ENCODE assay signal across 11 cellular contexts in genomic region chr12:15880721-15881120, GRCh38. TPM values are rescaled to one million over a fixed set of nuclear protein-coding genes. Genes with fewer than 3 reads are reported as not detected.
A peak's percentile ranks its signal among the peaks of the same experiment; 100 is the strongest.
DNase-seq lines count a peak whose midpoint lies in the region; ATAC-seq and TF ChIP-seq lines count a peak whose summit lies in the region.
"Had no signal": no experiment of that assay in that cellular context is flagged by ENCODE, and none has a peak within 500 bp of the region (broad histone marks: within the 10 kb centered on the region; RNA-seq: fewer than 3 reads in every experiment).

No MANE protein-coding gene starts in this region.

- H3K27me3 ChIP-seq in naive thymus-derived CD4-positive, alpha-beta T cell (ENCODE audit: control insufficient read depth in 2 of 2, insufficient read depth in 2 of 2, low read length in 2 of 2), result no peaks in the 10 kb centered on the region

- no peak overlapping the region for H3K27ac ChIP-seq in naive thymus-derived CD4-positive, alpha-beta T cell (ENCODE audit: low read depth, low read length)

- H3K4me3 Mint-ChIP-seq in activated B cell treated with CpG ODN at 0.5 μM for 24 hours, result peak overlapping the region; percentile 21
- peak overlapping the region; percentile 2 to 100 (median 84) for H3K4me3 Mint-ChIP-seq in naive thymus-derived CD4-positive, alpha-beta T cell

- POLR2A ChIA-PET in activated B cell treated with CpG ODN at 0.5 μM for 24 hours (lab: Charles Lee), result no interaction called here
- POLR2A ChIA-PET in naive thymus-derived CD4-positive, alpha-beta T cell (lab: Charles Lee), result no interaction called here

- H3K27ac Mint-ChIP-seq in activated B cell treated with CpG ODN at 0.5 μM for 24 hours, result peak overlapping the region; percentile 16
- peak overlapping the region in 8 of 9 donors; percentile 27 to 100 (median 84) for H3K27ac Mint-ChIP-seq in naive thymus-derived CD4-positive, alpha-beta T cell

- H3K9me3 Mint-ChIP-seq in activated B cell treated with CpG ODN at 0.5 μM for 24 hours, result no peaks in the 10 kb centered on the region
- H3K9me3 Mint-ChIP-seq in naive thymus-derived CD4-positive, alpha-beta T cell, result peaks cover 0 to 8% (median 0%) of the 10 kb centered on the region in 11 donors

- H3K4me1 ChIP-seq in naive thymus-derived CD4-positive, alpha-beta T cell (ENCODE audit: control insufficient read depth in 2 of 2, insufficient read depth in 2 of 2, low read length in 2 of 2), result peaks cover 22 to 23% of the 10 kb centered on the region in 2 donors

- no peak overlapping the region for H3K4me3 ChIP-seq in naive thymus-derived CD4-positive, alpha-beta T cell (ENCODE audit: low read length)

- peaks cover 0 to 5% (median 0%) of the 10 kb centered on the region in 3 experiments for H3K36me3 ChIP-seq in naive thymus-derived CD4-positive, alpha-beta T cell (ENCODE audit: control insufficient read depth in 2 of 3, insufficient read depth in 3 of 3, low read length in 3 of 3)

- no peaks in the 10 kb centered on the region for H3K9me3 ChIP-seq in naive thymus-derived CD4-positive, alpha-beta T cell (ENCODE audit: control insufficient read depth in 2 of 3, low read length in 3 of 3)

- intact Hi-C loops in activated B cell treated with CpG ODN at 0.5 μM for 24 hours (cut with micrococcal nuclease), result loop anchor here (1.0 to 5.0 kb wide), 3 partner anchors 24 to 354 kb away; no protein-coding TSS in a partner anchor
- intact Hi-C loops in naive thymus-derived CD4-positive, alpha-beta T cell (cut with micrococcal nuclease), result loop anchor here (5.0 to 10.0 kb wide), 6 partner anchors 178 to 1623 kb away; partner anchors contain the start of genes ARHGDIB (in 1 of the 2), C12orf60 (in 1 of the 2) and WBP11 (in 1 of the 2)

- peaks cover 31% of the 10 kb centered on the region for H3K36me3 Mint-ChIP-seq in activated B cell treated with CpG ODN at 0.5 μM for 24 hours (ENCODE audit: low read depth)
- peaks cover 0 to 14% (median 10%) of the 10 kb centered on the region in 5 donors for H3K36me3 Mint-ChIP-seq in naive thymus-derived CD4-positive, alpha-beta T cell

- no peak for TF ChIP-seq CTCF in activated B cell treated with CpG ODN at 0.5 μM for 24 hours (IDR thresholded peaks at IDR 0.05)
- no peak for TF ChIP-seq CTCF in omental fat pad (IDR thresholded peaks at IDR 0.05)

- H3K27me3 Mint-ChIP-seq in activated B cell treated with CpG ODN at 0.5 μM for 24 hours, result no peaks in the 10 kb centered on the region
- H3K27me3 Mint-ChIP-seq in naive thymus-derived CD4-positive, alpha-beta T cell, result peaks cover 0 to 8% (median 0%) of the 10 kb centered on the region in 5 donors

- ATAC-seq in activated B cell treated with CpG ODN at 0.5 μM for 24 hours (ENCODE audit: low read depth), result no peak
- ATAC-seq in naive thymus-derived CD4-positive, alpha-beta T cell, result no peak
- no peak for ATAC-seq in omental fat pad (ENCODE audit: low FRiP score)

- CTCF ChIA-PET in activated B cell treated with CpG ODN at 0.5 μM for 24 hours (lab: Charles Lee), result no interaction called here
- CTCF ChIA-PET in naive thymus-derived CD4-positive, alpha-beta T cell (lab: Charles Lee), result no interaction called here

- H3K4me1 Mint-ChIP-seq in activated B cell treated with CpG ODN at 0.5 μM for 24 hours, result peaks cover 44% of the 10 kb centered on the region
- H3K4me1 Mint-ChIP-seq in naive thymus-derived CD4-positive, alpha-beta T cell, result peaks cover 21 to 51% (median 44%) of the 10 kb centered on the region in 7 donors

- DNase-seq in NCI-H2107 treated with DMSO at 0.1 percent for 48 hours (lab: John Stamatoyannopoulos, UW; ENCODE audit: unreplicated experiment) (peak; percentile 37), NCI-H2107 (lab: John Stamatoyannopoulos, UW) (no peak), NCI-H1092 (lab: John Stamatoyannopoulos, UW) (peak; percentile 27), activated B cell treated with CpG ODN at 0.5 μM for 24 hours (no peak), DMS114 treated with DMSO at 0.1 percent for 48 hours (lab: John Stamatoyannopoulos, UW; ENCODE audit: unreplicated experiment) (no peak), omental fat pad (ENCODE audit: low spot score) (no peak), medulla oblongata (ENCODE audit: extremely low spot score) (no peak)
- no peak for DNase-seq in naive thymus-derived CD4-positive, alpha-beta T cell
- DNase-seq: H7; nucleus accumbens; stimulated activated CD4-positive, alpha-beta T cell treated with anti-CD3 and anti-CD28 coated beads, Interleukin-2, amount 100 ng/mL, for 24 hours had no signal

RNA-seq across cellular contexts. Expression of gene STRAP, which starts 1.5 kb away (rescaled TPM):
- total RNA-seq in activated B cell treated with CpG ODN at 0.5 μM for 24 hours (78.1 and 82.3 TPM in 2 replicates), omental fat pad (10 to 100 TPM; 48.2 to 83.7 (median 68.1) TPM)
- 10 to 100 TPM; 42.2 to 97.2 (median 70.9) TPM for total RNA-seq in naive thymus-derived CD4-positive, alpha-beta T cell
- 100 to 1,000 TPM in 1 of 2 donors, 10 to 100 TPM in 1; 94.5 to 119 TPM for polyA plus RNA-seq in naive thymus-derived CD4-positive, alpha-beta T cell

RNA-seq across cellular contexts. Expression of gene DERA, which starts 30.4 kb away (rescaled TPM):
- total RNA-seq in activated B cell treated with CpG ODN at 0.5 μM for 24 hours (21.2 and 22.1 TPM in 2 replicates), omental fat pad (10 to 100 TPM; 28.8 to 47.6 (median 33.9) TPM)
- 10 to 100 TPM in 4 of 5 experiments, 1 to 10 TPM in 1; 8.4 to 15.9 (median 12.2) TPM for total RNA-seq in naive thymus-derived CD4-positive, alpha-beta T cell
- 10 to 100 TPM; 30.3 to 33.4 TPM for polyA plus RNA-seq in naive thymus-derived CD4-positive, alpha-beta T cell

Comparison
In these comparisons a context has a peak if more than half of its experiments do, and no peak if none do; other contexts are left out.
1. DNase-seq: peak in NCI-H2107 treated with DMSO at 0.1 percent for 48 hours (single experiment) and NCI-H1092 (single experiment); none in NCI-H2107 (single experiment), activated B cell treated with CpG ODN at 0.5 μM for 24 hours (single experiment), naive thymus-derived CD4-positive, alpha-beta T cell (0 of 9), DMS114 treated with DMSO at 0.1 percent for 48 hours (single experiment), omental fat pad (single experiment) and medulla oblongata (single experiment).